ENCODE assay signal across 8 cellular contexts in genomic region chr22:36029406-36029755, GRCh38. TPM values are rescaled to one million over a fixed set of nuclear protein-coding genes. Genes with fewer than 3 reads are reported as not detected.
DNase-seq lines count a peak whose midpoint lies in the region; ATAC-seq and TF ChIP-seq lines count a peak whose summit lies in the region.

No MANE protein-coding gene starts in this region.

- H3K27ac ChIP-seq in SJCRH30 = no peak overlapping the region
- H3K27ac ChIP-seq in psoas muscle = peak overlapping the region; percentile 87

- DNase-seq in GM06990 (ENCODE audit: extremely low read depth, insufficient read length) (no peak), SJCRH30 (no peak), fibroblast of gingiva (ENCODE audit: low read depth) (peak; percentile 60), psoas muscle (no peak), SKM-1 treated with dmso at 0.1 percent for 144 hours (lab: John Stamatoyannopoulos, UW; ENCODE audit: unreplicated experiment) (no peak), SK-N-DZ (ENCODE audit: low spot score) (no peak), GM19238 (ENCODE audit: insufficient read length, low spot score) (no peak)

- H3K4me1 ChIP-seq in SJCRH30 (no peaks in the 10 kb centered on the region), psoas muscle (peaks cover 11% of the 10 kb centered on the region)

- H3K27me3 ChIP-seq in GM06990 (replicated peaks; ENCODE audit: control insufficient read depth, insufficient read depth, low read length) (no peaks in the 10 kb centered on the region), SJCRH30 (no peaks in the 10 kb centered on the region), psoas muscle (ENCODE audit: insufficient read depth in 3 of 3, low read length in 2 of 3) (no peaks in the 10 kb centered on the region)

- ATAC-seq in psoas muscle (no peak), GM21526 (IDR thresholded peaks at IDR 0.05; ENCODE audit: low FRiP score, unreplicated experiment) (no peak)

- 41 to 54% (median 43%) methylated on average over 7 of the region's 7 CpGs for WGBS in psoas muscle, 3 donors

- no peaks in the 10 kb centered on the region for H3K36me3 ChIP-seq in GM06990 (ENCODE audit: control insufficient read depth, insufficient read depth, low read length)
- H3K36me3 ChIP-seq in SJCRH30 = no peaks in the 10 kb centered on the region
- H3K36me3 ChIP-seq in psoas muscle (ENCODE audit: insufficient read depth in 1 of 2, low read depth in 1 of 2) = peaks cover 0 to 6% of the 10 kb centered on the region in 2 donors

- H3K9me3 ChIP-seq in SJCRH30 (replicated peaks) = no peaks in the 10 kb centered on the region
- H3K9me3 ChIP-seq in psoas muscle = no peaks in the 10 kb centered on the region

- H3K4me3 ChIP-seq in GM06990 (replicated peaks; ENCODE audit: low read depth, low read length) (peak overlapping the region; percentile 65), SJCRH30 (peak overlapping the region; percentile 89), psoas muscle (peak overlapping the region; percentile 87)

- intact Hi-C loops in psoas muscle (cut with DNase I) = loop anchor here in 1 of 2 donors (5.0 kb wide), 1 partner anchor 38 kb away; no protein-coding TSS in a partner anchor

- no peak for TF ChIP-seq CTCF in GM06990 (IDR thresholded peaks at IDR 0.05; ENCODE audit: insufficient read depth, low read length, poor library complexity, severe bottlenecking)
- TF ChIP-seq CTCF in psoas muscle (IDR thresholded peaks at IDR 0.05) = no peak

RNA-seq across cellular contexts. Expression of gene RBFOX2, which starts 0.8 kb away (rescaled TPM):
- total RNA-seq in SJCRH30 (2014; rRNA removed; shearing (Covaris generic)) = 136 and 147 TPM in 2 replicates
- total RNA-seq in psoas muscle = 10 to 100 TPM; 28.4 to 50.4 (median 36.8) TPM
- 10 to 100 TPM in 2 of 3 donors, 1 to 10 TPM in 1; 7.7 to 20.5 (median 10.4) TPM for polyA plus RNA-seq in psoas muscle
- 77.5 and 99.4 TPM in 2 replicates for polyA plus RNA-seq in SK-N-DZ (2014; cell fraction: cytosol; rRNA removed)
- polyA plus RNA-seq in SK-N-DZ (2014; cell fraction: nucleus; rRNA removed) = 86.4 and 105 TPM in 2 replicates
